8 cellular contexts compared by ENCODE assay signal in the genomic region with DNA sequence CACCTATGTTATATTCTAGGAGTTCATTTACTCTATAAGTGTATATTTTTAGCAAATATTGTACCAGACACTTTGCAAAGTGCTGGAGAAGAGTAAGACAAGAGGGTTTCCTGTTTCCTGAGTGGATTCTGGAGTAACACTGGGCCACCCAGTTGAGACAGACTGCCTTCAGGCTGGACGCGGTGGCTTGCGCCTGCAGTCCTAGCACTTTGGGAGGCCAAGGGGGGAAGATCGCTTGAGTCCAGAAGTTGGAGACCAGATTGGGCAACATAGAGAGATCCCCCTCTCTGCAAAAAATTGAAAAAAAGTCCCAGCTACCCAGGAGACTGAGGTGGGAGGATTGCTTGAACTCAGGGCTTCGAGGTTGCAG. TPM values are rescaled to one million over a fixed set of nuclear protein-coding genes. Genes with fewer than 3 reads are reported as not detected.
DNase-seq lines count a peak whose midpoint lies in the region; ATAC-seq and TF ChIP-seq lines count a peak whose summit lies in the region.

No MANE protein-coding gene starts in this region.

- H3K9me3 ChIP-seq in ascending aorta = no peaks in the 10 kb centered on the region

- peak overlapping the region; percentile 94 to 95 for H3K4me3 ChIP-seq in ascending aorta

- H3K27me3 Mint-ChIP-seq in activated naive CD4-positive, alpha-beta T cell treated with anti-CD3 and anti-CD28 coated beads for 36 hours (ENCODE audit: low read depth) = no peaks in the 10 kb centered on the region
- H3K27me3 Mint-ChIP-seq in memory B cell = no peaks in the 10 kb centered on the region
- peaks cover 8% of the 10 kb centered on the region for H3K27me3 Mint-ChIP-seq in type B pancreatic cell

- DNase-seq in activated naive CD4-positive, alpha-beta T cell treated with anti-CD3 and anti-CD28 coated beads for 36 hours = no peak
- DNase-seq in activated naive CD4-positive, alpha-beta T cell treated with anti-CD3 and anti-CD28 coated beads, Interleukin-2, amount 50 U/mL, for 16 hours = no peak
- DNase-seq in ascending aorta (ENCODE audit: low spot score in 2 of 2) (no peak), memory B cell (ENCODE audit: low spot score in 2 of 2) (no peak), type B pancreatic cell (ENCODE audit: extremely low spot score, unreplicated experiment) (peak; percentile 31)

- CTCF ChIA-PET in activated naive CD4-positive, alpha-beta T cell treated with anti-CD3 and anti-CD28 coated beads for 36 hours (lab: Charles Lee) = interaction anchor here (0.7 to 2.4 kb wide), 8 partner anchors 10 to 222 kb away, joined by 3 to 8 read pairs (median 4); no protein-coding TSS in a partner anchor

- intact Hi-C loops in activated naive CD4-positive, alpha-beta T cell treated with anti-CD3 and anti-CD28 coated beads for 36 hours (cut with micrococcal nuclease) = loop anchor here (1.0 to 2.0 kb wide), 4 partner anchors 8 to 143 kb away; a partner anchor contains a TSS
- intact Hi-C loops in ascending aorta (cut with DNase I) = loop anchor here (2.0 kb wide), 3 partner anchors 57 to 303 kb away; a partner anchor contains a TSS

- no peaks in the 10 kb centered on the region for H3K9me3 Mint-ChIP-seq in activated naive CD4-positive, alpha-beta T cell treated with anti-CD3 and anti-CD28 coated beads for 36 hours
- H3K9me3 Mint-ChIP-seq in memory B cell (no peaks in the 10 kb centered on the region), type B pancreatic cell (no peaks in the 10 kb centered on the region)

- H3K27me3 ChIP-seq in ascending aorta = no peaks in the 10 kb centered on the region

- H3K36me3 ChIP-seq in ascending aorta = peaks cover 16 to 18% of the 10 kb centered on the region in 2 donors

- no peak for ATAC-seq in memory B cell (ENCODE audit: low read depth)
- no peak for ATAC-seq in activated CD4-positive, CD25-positive, alpha-beta regulatory T cell treated with anti-CD3 and anti-CD28 coated beads, Interleukin-2, amount 50 U/mL, for 24 hours
- ATAC-seq in HG03135 (IDR thresholded peaks at IDR 0.05; ENCODE audit: unreplicated experiment) = no peak
- ATAC-seq in GM21737 (IDR thresholded peaks at IDR 0.05; ENCODE audit: unreplicated experiment) = no peak

- H3K4me1 Mint-ChIP-seq in activated naive CD4-positive, alpha-beta T cell treated with anti-CD3 and anti-CD28 coated beads for 36 hours (ENCODE audit: low read depth) = peaks cover 31% of the 10 kb centered on the region
- H3K4me1 Mint-ChIP-seq in memory B cell = peaks cover 18% of the 10 kb centered on the region
- peaks cover 27% of the 10 kb centered on the region for H3K4me1 Mint-ChIP-seq in type B pancreatic cell (ENCODE audit: unreplicated experiment)

- TF ChIP-seq CTCF in ascending aorta (IDR thresholded peaks at IDR 0.05) (no peak), type B pancreatic cell (conservative IDR thresholded peaks at IDR 0.05) (no peak)

- H3K4me1 ChIP-seq in ascending aorta = peaks cover 0 to 6% of the 10 kb centered on the region in 2 donors

- peak overlapping the region in 1 of 2 donors; percentile 87 for H3K27ac ChIP-seq in ascending aorta

- H3K27ac Mint-ChIP-seq in activated naive CD4-positive, alpha-beta T cell treated with anti-CD3 and anti-CD28 coated beads for 36 hours = peak overlapping the region; percentile 92
- H3K27ac Mint-ChIP-seq in memory B cell (no peak overlapping the region), type B pancreatic cell (peak overlapping the region; percentile 92)

- peaks cover 26% of the 10 kb centered on the region for H3K36me3 Mint-ChIP-seq in activated naive CD4-positive, alpha-beta T cell treated with anti-CD3 and anti-CD28 coated beads for 36 hours (ENCODE audit: low read depth)
- H3K36me3 Mint-ChIP-seq in memory B cell (peaks cover 11% of the 10 kb centered on the region), type B pancreatic cell (peaks cover 15% of the 10 kb centered on the region)

- H3K4me3 Mint-ChIP-seq in activated naive CD4-positive, alpha-beta T cell treated with anti-CD3 and anti-CD28 coated beads for 36 hours = peak overlapping the region; percentile 95
- peak overlapping the region; percentile 99 for H3K4me3 Mint-ChIP-seq in memory B cell
- peak overlapping the region; percentile 97 for H3K4me3 Mint-ChIP-seq in type B pancreatic cell

RNA-seq across cellular contexts. Expression of a gene that starts 0.8 kb away (rescaled TPM):
- total RNA-seq in activated naive CD4-positive, alpha-beta T cell treated with anti-CD3 and anti-CD28 coated beads for 36 hours = 10 to 100 TPM; 20.7 to 22.3 TPM
- 10.3 TPM for total RNA-seq in ascending aorta
- 22.9 and 25.4 TPM in 2 replicates for total RNA-seq in type B pancreatic cell (ENCODE audit: low replicate concordance)

RNA-seq across cellular contexts. Expression of a gene that starts 17.9 kb away (rescaled TPM):
- 1 to 10 TPM in 1 of 2 experiments, under 1 TPM in 1; 0.98 to 1.7 TPM for total RNA-seq in activated naive CD4-positive, alpha-beta T cell treated with anti-CD3 and anti-CD28 coated beads for 36 hours
- total RNA-seq in ascending aorta (0.43 TPM), type B pancreatic cell (ENCODE audit: low replicate concordance) (0.36 and 0.82 TPM in 2 replicates)

RNA-seq across cellular contexts. Expression of a gene that starts 57.5 kb away (rescaled TPM):
- 10 to 100 TPM; 35.8 to 39.6 TPM for total RNA-seq in activated naive CD4-positive, alpha-beta T cell treated with anti-CD3 and anti-CD28 coated beads for 36 hours
- total RNA-seq in ascending aorta (37.9 TPM), type B pancreatic cell (ENCODE audit: low replicate concordance) (69.2 and 89.1 TPM in 2 replicates)
